ENCODE assay signal across 30 cellular contexts in genomic region chr7:46054290-46054689, GRCh38.
A peak's percentile ranks its signal among the peaks of the same experiment; 100 is the strongest.
DNase-seq lines count a peak whose midpoint lies in the region; ATAC-seq, FAIRE-seq and TF ChIP-seq lines count a peak whose summit lies in the region.
"Had no signal": no experiment of that assay in that cellular context is flagged by ENCODE, and none has a peak within 500 bp of the region (broad histone marks: within the 10 kb centered on the region; RNA-seq: fewer than 3 reads in every experiment).

No MANE protein-coding gene starts in this region.

- H3K4me2 ChIP-seq in HepG2 (ENCODE audit: low read depth, low read length), result no peak overlapping the region
- H3K4me2 ChIP-seq: hepatocyte had no signal

- no peak overlapping the region for H2AFZ ChIP-seq in HepG2 (ENCODE audit: low read length)
- H2AFZ ChIP-seq: hepatocyte, parathyroid adenoma had no signal

- POLR2A ChIA-PET in HepG2 (lab: Yijun Ruan, JAX), result no interaction called here

- WGBS in liver, result 71% methylated on average over 2 of the region's 2 CpGs
- WGBS in HepG2 (ENCODE audit: low lambda C conversion rate), result 10% methylated on average over 2 of the region's 2 CpGs
- WGBS in mesodermal cell (ENCODE audit: insufficient coverage in 2 of 2), 2 experiments, result 79 to 100% methylated on average over 1 to 2 of the region's 2 CpGs
- WGBS in thyroid gland, 2 donors, result 58 to 73% methylated on average over 2 of the region's 2 CpGs

- H4K20me1 ChIP-seq in HepG2 (ENCODE audit: insufficient read depth, low read length), result no peaks in the 10 kb centered on the region

- TF ChIP-seq CTCF in liver (IDR thresholded peaks at IDR 0.05; ENCODE audit: low read depth, low read length, missing input control), result no peak
- TF ChIP-seq CTCF in HepG2 (CRISPR knock-in tag; IDR thresholded peaks at IDR 0.05), result no peak
- TF ChIP-seq CTCF in thyroid gland (IDR thresholded peaks at IDR 0.05), result no peak

- H3K9me3 ChIP-seq in liver (ENCODE audit: control insufficient read depth in 4 of 4, low read length in 3 of 4), result no peaks in the 10 kb centered on the region
- no peaks in the 10 kb centered on the region for H3K9me3 ChIP-seq in HepG2 (ENCODE audit: low read length)
- peaks cover 5% of the 10 kb centered on the region for H3K9me3 ChIP-seq in mesodermal cell (ENCODE audit: control insufficient read depth, low read length)
- H3K9me3 ChIP-seq in thyroid gland, result no peaks in the 10 kb centered on the region
- H3K9me3 ChIP-seq: sigmoid colon had no signal

- DNase-seq in HepG2 (ENCODE audit: low spot score) (no peak), left cardiac atrium (peak; percentile 51), caudate nucleus (lab: John Stamatoyannopoulos, UW) (no peak), occipital lobe (lab: John Stamatoyannopoulos, UW) (no peak), thyroid gland (no peak)
- DNase-seq: activated CD4-positive, alpha-beta T cell treated with anti-CD3 and anti-CD28 coated beads for 48 hours; activated gamma-delta T cell treated with Interleukin-2 at 50 U/mL for 16 hours; activated naive CD8-positive, alpha-beta T cell treated with anti-CD3 and anti-CD28 coated beads, Interleukin-2, amount 50 U/mL, for 24 hours; activated T-cell treated with anti-CD3 and anti-CD28 coated beads, Interleukin-2, amount 50 U/mL, for 4 hours; CD4-positive, CD25-positive, alpha-beta regulatory T cell; effector CD8-positive, alpha-beta T cell; EL; foreskin melanocyte; KG1; MM.1S; natural killer cell; NCI-H1436; sigmoid colon; stimulated activated CD4-positive, alpha-beta T cell treated with anti-CD3 and anti-CD28 coated beads, Interleukin-4, amount 100 ng/mL, for 4 hours had no signal

- FAIRE-seq in HepG2 (lab: Jason Lieb, UNC), result no peak
- FAIRE-seq: A204.1, colon, D721Med, GM12891 had no signal

- intact Hi-C loops in HepG2 (cut with micrococcal nuclease; ENCODE audit: unreplicated experiment) (no loop called here), left cardiac atrium (cut with DNase I) (no loop called here), thyroid gland (cut with DNase I) (no loop called here)

- H3K27ac ChIP-seq in liver (ENCODE audit: low read depth in 1 of 2, low read length in 2 of 2) (no peak overlapping the region), HepG2 (ENCODE audit: extremely low read length, insufficient read depth, low read length) (no peak overlapping the region), mesodermal cell (ENCODE audit: low read depth, low read length, severe bottlenecking) (peak overlapping the region; percentile 57), caudate nucleus (ENCODE audit: low read depth, low read length) (no peak overlapping the region), thyroid gland (no peak overlapping the region)
- H3K27ac ChIP-seq: hepatocyte, parathyroid adenoma, sigmoid colon, VCaP had no signal

- no peaks in the 10 kb centered on the region for H3K79me2 ChIP-seq in HepG2 (ENCODE audit: insufficient read depth, low read length)
- H3K79me2 ChIP-seq: hepatocyte, parathyroid adenoma had no signal

- H3K9ac ChIP-seq in liver (ENCODE audit: low read depth in 1 of 2, low read length in 2 of 2) (no peak overlapping the region), HepG2 (ENCODE audit: insufficient read depth, low read depth, low read length) (no peak overlapping the region)
- H3K9ac ChIP-seq: parathyroid adenoma had no signal

- H3K4me1 ChIP-seq in liver (ENCODE audit: control insufficient read depth in 4 of 4, insufficient read depth in 4 of 4, low read length in 3 of 4) (no peaks in the 10 kb centered on the region), HepG2 (ENCODE audit: insufficient read depth, low read length) (no peaks in the 10 kb centered on the region), mesodermal cell (ENCODE audit: control insufficient read depth, insufficient read depth, low read length, poor library complexity, severe bottlenecking) (no peaks in the 10 kb centered on the region), thyroid gland (no peaks in the 10 kb centered on the region)
- H3K4me1 ChIP-seq: parathyroid adenoma, sigmoid colon had no signal

- TF ChIP-seq POLR2A in HepG2 (IDR thresholded peaks at IDR 0.05; ENCODE audit: insufficient read depth in 1 of 2, low read depth in 2 of 2, low read length in 2 of 2) (no peak), thyroid gland (IDR thresholded peaks at IDR 0.05) (no peak)

- H3K36me3 ChIP-seq in liver (ENCODE audit: control insufficient read depth in 4 of 4, insufficient read depth in 3 of 4, low read depth in 1 of 4, low read length in 3 of 4) (no peaks in the 10 kb centered on the region), HepG2 (replicated peaks in 1 of 2; ENCODE audit: control insufficient read depth in 1 of 2, insufficient read depth in 2 of 2, low read length in 2 of 2) (no peaks in the 10 kb centered on the region), mesodermal cell (ENCODE audit: control insufficient read depth, insufficient read depth, low read length) (no peaks in the 10 kb centered on the region), thyroid gland (no peaks in the 10 kb centered on the region)
- H3K36me3 ChIP-seq: sigmoid colon had no signal

- no peak for ATAC-seq in HepG2
- ATAC-seq in left cardiac atrium, result peak; percentile 59 to 81
- ATAC-seq in SK-N-SH treated with all-trans-retinoic acid at 6 μM for 48 hours, result no peak
- ATAC-seq: activated naive CD8-positive, alpha-beta T cell treated with anti-CD3 and anti-CD28 coated beads, Interleukin-2, amount 50 U/mL, for 24 hours; activated T-cell treated with anti-CD3 and anti-CD28 coated beads, Interleukin-2, amount 50 U/mL, for 4 hours; natural killer cell; stimulated activated memory B cell treated with anti-CD40 and anti-IgM and Interleukin-4, amounts not matched to agents 10 μg/mL and 1 μg/mL and 100 μg/mL, for 72 hours had no signal

- H3K27me3 ChIP-seq in liver (ENCODE audit: control insufficient read depth in 4 of 4, insufficient read depth in 4 of 4, low read length in 3 of 4) (no peaks in the 10 kb centered on the region), HepG2 (ENCODE audit: control insufficient read depth in 1 of 2, insufficient read depth in 2 of 2, low read length in 2 of 2) (no peaks in the 10 kb centered on the region; a peak in 1 of 5 replicates), thyroid gland (no peaks in the 10 kb centered on the region)
- H3K27me3 ChIP-seq: hepatocyte, sigmoid colon had no signal

- no TSS peak for BruUV-seq in HepG2 (replicated peaks; lab: Mats Ljungman, UMichigan)

- CTCF ChIA-PET in HepG2 (lab: Yijun Ruan, JAX; ENCODE audit: low intra/inter-chr PET ratio, low total read pairs), result no interaction called here

- in situ Hi-C loops in HepG2 (cut with HindIII; ENCODE audit: extremely low pct_ligation_motif_present, low pct_unique_long_range_greater_than_20kb), result no loop called here

- TF ChIP-seq RAD21 in liver (IDR thresholded peaks at IDR 0.05) (no peak), HepG2 (CRISPR knock-in tag; IDR thresholded peaks at IDR 0.05) (no peak)

- H3K4me3 ChIP-seq in liver (ENCODE audit: low read depth in 1 of 3, low read length in 3 of 3) (no peak overlapping the region), HepG2 (replicated peaks in 1 of 3; ENCODE audit: insufficient read depth in 1 of 3, low read depth in 2 of 3, low read length in 3 of 3) (no peak overlapping the region), mesodermal cell (ENCODE audit: extremely low read depth, insufficient read depth, low read length, poor library complexity, severe bottlenecking) (no peak overlapping the region), thyroid gland (replicated peaks in 1 of 3) (no peak overlapping the region)
- H3K4me3 ChIP-seq: hepatocyte, sigmoid colon had no signal

- no peak for TF ChIP-seq EP300 in HepG2 (IDR thresholded peaks at IDR 0.05; ENCODE audit: low read depth in 2 of 2, low read length in 2 of 2)
- TF ChIP-seq EP300 in HepG2 (CRISPR knock-in tag; IDR thresholded peaks at IDR 0.05; ENCODE audit: borderline replicate concordance), result no peak

TF ChIP-seq in liver, 16 proteins besides CTCF, POLR2A, EP300 and RAD21:
- TF ChIP-seq YY1 (IDR thresholded peaks at IDR 0.05) (no peak), NR2F2 (IDR thresholded peaks at IDR 0.05) (peak; percentile 67), RXRA (IDR thresholded peaks at IDR 0.05) (peak in 1 of 2 donors; percentile 24)
TF ChIP-seq in liver: peak in this region for 2.

TF ChIP-seq in HepG2, 621 proteins besides CTCF, POLR2A, EP300 and RAD21 (continues in another document):
- TF ChIP-seq IKZF1 (IDR thresholded peaks at IDR 0.05) (no peak), SOX6 (IDR thresholded peaks at IDR 0.05) (no peak), SOX6 (CRISPR knock-in tag; IDR thresholded peaks at IDR 0.05) (no peak), ZNF333 (CRISPR knock-in tag; IDR thresholded peaks at IDR 0.05; ENCODE audit: borderline replicate concordance) (no peak), RARA (CRISPR knock-in tag; IDR thresholded peaks at IDR 0.05) (no peak), ZNF121 (CRISPR knock-in tag; IDR thresholded peaks at IDR 0.05) (no peak), TERF1 (CRISPR knock-in tag; IDR thresholded peaks at IDR 0.05) (no peak), SP2 (CRISPR knock-in tag; IDR thresholded peaks at IDR 0.05) (no peak)

TF ChIP-seq in SK-N-SH treated with all-trans-retinoic acid at 6 μM for 48 hours, 23 proteins besides CTCF, POLR2A, EP300 and RAD21 (continues in another document):
- TF ChIP-seq ARNTL (CRISPR knock-in tag; IDR thresholded peaks at IDR 0.05; ENCODE audit: borderline replicate concordance, low read depth) (no peak), ESRRG (CRISPR knock-in tag; IDR thresholded peaks at IDR 0.05) (no peak), ZNF8 (CRISPR knock-in tag; IDR thresholded peaks at IDR 0.05) (no peak), BACH2 (CRISPR knock-in tag; IDR thresholded peaks at IDR 0.05; ENCODE audit: borderline replicate concordance) (no peak), PPARA (CRISPR knock-in tag; IDR thresholded peaks at IDR 0.05; ENCODE audit: borderline replicate concordance) (no peak), ISL1 (CRISPR knock-in tag; IDR thresholded peaks at IDR 0.05) (no peak), ZFP30 (CRISPR knock-in tag; IDR thresholded peaks at IDR 0.05) (no peak), ZNF565 (CRISPR knock-in tag; conservative IDR thresholded peaks at IDR 0.05; ENCODE audit: low read depth) (no peak), GLIS3 (CRISPR knock-in tag; IDR thresholded peaks at IDR 0.05) (no peak), SNAI2 (CRISPR knock-in tag; IDR thresholded peaks at IDR 0.05) (no peak), TCF4 (CRISPR knock-in tag; IDR thresholded peaks at IDR 0.05; ENCODE audit: borderline replicate concordance) (no peak)

Comparison
In these comparisons a context has a peak if more than half of its experiments do, and no peak if none do; other contexts are left out.
1. ATAC-seq: peak in left cardiac atrium (2 of 2); none in HepG2 (single experiment) and SK-N-SH treated with all-trans-retinoic acid at 6 μM for 48 hours (single experiment).